In the genomic region with DNA sequence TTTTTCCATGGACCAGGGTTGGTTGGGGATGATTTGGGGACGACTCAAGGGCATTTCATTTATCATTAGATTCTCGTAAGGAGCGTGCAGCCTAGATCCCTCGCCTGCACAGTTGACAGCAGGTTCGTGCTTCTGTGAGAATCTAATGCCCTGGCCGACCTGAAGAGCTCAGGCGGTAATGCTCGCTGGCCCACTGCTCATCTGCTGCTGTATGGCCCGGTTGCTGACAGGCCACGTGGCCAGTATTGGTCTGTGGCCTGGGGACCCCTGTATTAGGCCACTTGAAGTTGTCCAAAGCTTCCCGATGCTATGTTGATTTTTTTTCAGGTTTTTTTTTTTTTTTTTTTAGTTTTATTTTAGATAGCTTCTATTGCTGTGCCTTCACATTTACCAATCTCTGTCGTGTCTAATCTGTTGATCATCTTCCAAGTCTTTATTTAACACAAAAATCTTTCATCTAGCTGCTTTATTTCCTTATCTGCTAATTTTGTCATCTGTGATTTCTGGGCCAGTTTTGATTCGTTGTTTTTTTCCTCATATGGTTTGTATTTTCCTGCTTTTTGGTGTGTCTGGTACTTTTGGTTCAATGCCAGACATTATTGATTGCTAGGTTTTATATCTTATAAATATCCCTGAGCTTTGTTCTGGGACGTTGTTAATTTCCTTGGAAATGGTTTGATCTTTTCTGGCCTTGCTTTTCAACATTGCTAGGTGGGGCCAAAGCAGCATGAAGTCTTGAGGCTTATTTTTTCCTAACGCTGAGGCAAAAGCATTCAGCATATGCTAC, we compare ENCODE assay signal across 12 cellular contexts.
"Had no signal": no experiment of that assay in that cellular context is flagged by ENCODE, and none has a peak within 500 bp of the region (broad histone marks: within the 10 kb centered on the region; RNA-seq: fewer than 3 reads in every experiment).

No MANE protein-coding gene starts in this region.

- FAIRE-seq: urothelium cell line had no signal

- H3K9me3 Mint-ChIP-seq: nephron; stimulated activated naive CD8-positive, alpha-beta T cell treated with anti-CD3 and anti-CD28 coated beads, Interleukin-15, amount 100 ng/mL, for 72 hours had no signal

- H3K27me3 Mint-ChIP-seq: activated naive CD4-positive, alpha-beta T cell treated with anti-CD3 and anti-CD28 coated beads, Interleukin-2, amount 10 ng/mL, durations not matched to agents 7 days and 5 days; stimulated activated naive CD8-positive, alpha-beta T cell treated with anti-CD3 and anti-CD28 coated beads, Interleukin-15, amount 100 ng/mL, for 72 hours had no signal

- H3K4me3 ChIP-seq: dorsolateral prefrontal cortex, esophagus muscularis mucosa, thoracic aorta had no signal

- DNase-seq: activated CD4-positive, alpha-beta T cell treated with anti-CD3 and anti-CD28 coated beads, Interleukin-2, amount 50 U/mL, for 4 hours; activated naive CD4-positive, alpha-beta T cell treated with anti-CD3 and anti-CD28 coated beads, Interleukin-2, amount 10 ng/mL, durations not matched to agents 7 days and 5 days; amniotic stem cell; brain microvascular endothelial cell; dorsolateral prefrontal cortex; stimulated activated CD4-positive, alpha-beta T cell treated with anti-CD3 and anti-CD28 coated beads, Interleukin-2, amount 100 ng/mL, for 48 hours; stimulated activated naive CD8-positive, alpha-beta T cell treated with anti-CD3 and anti-CD28 coated beads, Interleukin-15, amount 100 ng/mL, for 72 hours had no signal

- H3K4me3 Mint-ChIP-seq: activated naive CD4-positive, alpha-beta T cell treated with anti-CD3 and anti-CD28 coated beads, Interleukin-2, amount 10 ng/mL, durations not matched to agents 7 days and 5 days; nephron; stimulated activated naive CD8-positive, alpha-beta T cell treated with anti-CD3 and anti-CD28 coated beads, Interleukin-15, amount 100 ng/mL, for 72 hours had no signal

- ATAC-seq: activated CD4-positive, CD25-positive, alpha-beta regulatory T cell treated with anti-CD3 and anti-CD28 coated beads, Interleukin-2, amount 50 U/mL, for 24 hours; stimulated activated naive CD8-positive, alpha-beta T cell treated with anti-CD3 and anti-CD28 coated beads, Interleukin-15, amount 100 ng/mL, for 72 hours had no signal

- H3K4me1 Mint-ChIP-seq: nephron had no signal

- H3K9me3 ChIP-seq: esophagus muscularis mucosa, thoracic aorta had no signal

- H3K27ac ChIP-seq: brain microvascular endothelial cell, esophagus muscularis mucosa, thoracic aorta had no signal

- H3K27ac Mint-ChIP-seq: activated naive CD4-positive, alpha-beta T cell treated with anti-CD3 and anti-CD28 coated beads, Interleukin-2, amount 10 ng/mL, durations not matched to agents 7 days and 5 days; nephron; stimulated activated naive CD8-positive, alpha-beta T cell treated with anti-CD3 and anti-CD28 coated beads, Interleukin-15, amount 100 ng/mL, for 72 hours had no signal

- H3K27me3 ChIP-seq: brain microvascular endothelial cell, dorsolateral prefrontal cortex, esophagus muscularis mucosa had no signal
